ENCODE assay signal across 14 cellular contexts in genomic region chr12:127987199-127987901, GRCh38.
DNase-seq lines count a peak whose midpoint lies in the region; ATAC-seq lines count a peak whose summit lies in the region.
"Had no signal": no experiment of that assay in that cellular context is flagged by ENCODE, and none has a peak within 500 bp of the region (broad histone marks: within the 10 kb centered on the region; RNA-seq: fewer than 3 reads in every experiment).

No MANE protein-coding gene starts in this region.

- no peak for ATAC-seq in HG03439 (IDR thresholded peaks at IDR 0.05; ENCODE audit: unreplicated experiment)
- ATAC-seq: stimulated activated naive CD8-positive, alpha-beta T cell treated with anti-CD3 and anti-CD28 coated beads, Interleukin-15, amount 100 ng/mL, for 72 hours had no signal

- peak; percentile 17 for DNase-seq in GM03348 (ENCODE audit: low spot score)
- DNase-seq in RPMI7951 (ENCODE audit: low read depth): peak; percentile 69
- DNase-seq in fibroblast of peridontal ligament (ENCODE audit: extremely low read depth): peak; percentile 20
- peak; percentile 42 for DNase-seq in stromal cell of bone marrow (ENCODE audit: low read depth)
- no peak for DNase-seq in NCI-H1694 treated with DMSO at 0.1 percent for 48 hours (lab: John Stamatoyannopoulos, UW)
- no peak for DNase-seq in activated CD8-positive, alpha-beta memory T cell treated with anti-CD3 and anti-CD28 coated beads, Interleukin-2, amount 50 U/mL, for 48 hours
- DNase-seq: activated CD4-positive, alpha-beta T cell treated with anti-CD3 and anti-CD28 coated beads, Interleukin-2, amount 50 U/mL, for 4 hours; activated naive CD8-positive, alpha-beta T cell treated with anti-CD3 and anti-CD28 coated beads, Interleukin-2, amount 10 ng/mL, durations not matched to agents 7 days and 5 days; activated T-cell treated with anti-CD3 and anti-CD28 coated beads, Interleukin-2, amount 50 U/mL, for 48 hours; NCI-H82; Right ventricle myocardium superior; spleen; stimulated activated naive CD8-positive, alpha-beta T cell treated with anti-CD3 and anti-CD28 coated beads, Interleukin-15, amount 100 ng/mL, for 72 hours had no signal

Comparison
In these comparisons a context has a peak if more than half of its experiments do, and no peak if none do; other contexts are left out.
1. DNase-seq: peak in GM03348 (single experiment), RPMI7951 (single experiment), fibroblast of peridontal ligament (single experiment) and stromal cell of bone marrow (single experiment); none in NCI-H1694 treated with DMSO at 0.1 percent for 48 hours (single experiment) and activated CD8-positive, alpha-beta memory T cell treated with anti-CD3 and anti-CD28 coated beads, Interleukin-2, amount 50 U/mL, for 48 hours (single experiment).